ENCODE assay signal across 8 cellular contexts in genomic region chr2:196171946-196172345, GRCh38. TPM values are rescaled to one million over a fixed set of nuclear protein-coding genes. Genes with fewer than 3 reads are reported as not detected.
A peak's percentile ranks its signal among the peaks of the same experiment; 100 is the strongest.
DNase-seq lines count a peak whose midpoint lies in the region; ATAC-seq, FAIRE-seq and TF ChIP-seq lines count a peak whose summit lies in the region.

No MANE protein-coding gene starts in this region.

- H3K4me1 Mint-ChIP-seq in naive thymus-derived CD8-positive, alpha-beta T cell = peaks cover 29 to 54% (median 40%) of the 10 kb centered on the region in 4 donors

- peaks cover 20% of the 10 kb centered on the region for H4K20me1 ChIP-seq in IMR-90 (ENCODE audit: insufficient read depth, low read length)

- H2AFZ ChIP-seq in IMR-90 (replicated peaks; ENCODE audit: low read length, poor library complexity) = peak overlapping the region; percentile 84

- TF ChIP-seq POLR2A in IMR-90 (IDR thresholded peaks at IDR 0.05; ENCODE audit: low read depth, low read length) = no peak

- H2BK120ac ChIP-seq in IMR-90 (ENCODE audit: low read depth, low read length) = peak overlapping the region; percentile 41; the same call in 1 of the 2 replicates

- no peak overlapping the region for H2BK5ac ChIP-seq in IMR-90 (ENCODE audit: low read depth, low read length, poor library complexity, severe bottlenecking)

- FAIRE-seq in bronchial epithelial cell (lab: Jason Lieb, UNC) = no peak

- H3K4me3 ChIP-seq in AG09309 (ENCODE audit: control insufficient read depth, low read depth, low read length) (peak overlapping the region; percentile 28), IMR-90 (ENCODE audit: insufficient read depth, low read depth, low read length) (peak overlapping the region; percentile 53), bronchial epithelial cell (ENCODE audit: low read depth, low read length) (peak overlapping the region; percentile 91)

- H3K56ac ChIP-seq in IMR-90 (ENCODE audit: extremely low read depth, insufficient read depth, low read length) = no peak overlapping the region

- peak overlapping the region; percentile 85 for H3K4me2 ChIP-seq in IMR-90 (ENCODE audit: low read depth, low read length)

- TF ChIP-seq RAD21 in IMR-90 (IDR thresholded peaks at IDR 0.05; ENCODE audit: low read length) = no peak

- in situ Hi-C loops in IMR-90 (cut with MboI; ENCODE audit: low sequenced_read_pairs) = loop anchor here (10.0 to 25.0 kb wide), 2 partner anchors 90 to 163 kb away; no protein-coding TSS in a partner anchor

- peak overlapping the region; percentile 39; the same call in 1 of the 2 replicates for H3K23ac ChIP-seq in IMR-90 (ENCODE audit: low read depth, low read length)

- H3K27me3 Mint-ChIP-seq in naive thymus-derived CD8-positive, alpha-beta T cell = no peaks in the 10 kb centered on the region

- CTCF ChIA-PET in IMR-90 (lab: Yijun Ruan, JAX) = no interaction called here

- dilution Hi-C loops in IMR-90 (cut with HindIII; ENCODE audit: low sequenced_read_pairs, unreplicated experiment) = no loop called here

- DNase-seq in AG09309 (ENCODE audit: low read depth) (no peak), IMR-90 (no peak), bronchial epithelial cell (ENCODE audit: low read depth) (no peak), activated gamma-delta T cell (lab: John Stamatoyannopoulos, UW) (no peak)
- DNase-seq in naive thymus-derived CD8-positive, alpha-beta T cell = peak in 1 of 10 donors; percentile 53
- DNase-seq in central memory CD4-positive, alpha-beta T cell = no peak

- WGBS in IMR-90 (ENCODE audit: extremely low coverage in 2 of 2, insufficient read length in 1 of 2), 2 experiments = 0% methylated on average over 3 of the region's 11 CpGs; no CpG with 5 or more reads in 1 of the 2 experiments

- no peak overlapping the region for H2BK20ac ChIP-seq in IMR-90 (ENCODE audit: low read depth, low read length)

- peak overlapping the region; percentile 2 for H3K18ac ChIP-seq in IMR-90 (ENCODE audit: low read depth, low read length)

- peaks cover 0 to 5% (median 0%) of the 10 kb centered on the region in 9 donors for H3K9me3 Mint-ChIP-seq in naive thymus-derived CD8-positive, alpha-beta T cell

- peak overlapping the region; percentile 4; the same call in 1 of the 2 replicates for H4K5ac ChIP-seq in IMR-90 (ENCODE audit: low read depth, low read length)

- H2AK9ac ChIP-seq in IMR-90 (replicated peaks; ENCODE audit: low read depth, low read length, poor library complexity) = no peak overlapping the region

- no TSS peak for BruUV-seq in IMR-90 (replicated peaks; lab: Mats Ljungman, UMichigan)

- no peaks in the 10 kb centered on the region for H3K36me3 ChIP-seq in IMR-90 (ENCODE audit: control insufficient read depth, insufficient read depth, low read length)
- no peaks in the 10 kb centered on the region for H3K36me3 ChIP-seq in bronchial epithelial cell (ENCODE audit: control insufficient read depth, insufficient read depth, low read length)

- no peaks in the 10 kb centered on the region for H3K27me3 ChIP-seq in IMR-90 (ENCODE audit: control insufficient read depth, insufficient read depth, low read length)
- H3K27me3 ChIP-seq in bronchial epithelial cell (ENCODE audit: control insufficient read depth, insufficient read depth, low read length) = no peaks in the 10 kb centered on the region

- H3K27ac Mint-ChIP-seq in naive thymus-derived CD8-positive, alpha-beta T cell = peak overlapping the region; percentile 91 to 99 (median 96)

- peak overlapping the region; percentile 66; the same call in 1 of the 3 replicates for H2BK15ac ChIP-seq in IMR-90 (ENCODE audit: low read depth, low read length)

- no peak overlapping the region for H2AK5ac ChIP-seq in IMR-90 (ENCODE audit: low read depth, low read length)

- H3K9me3 ChIP-seq in IMR-90 (ENCODE audit: control insufficient read depth, insufficient read depth, low read length) = no peaks in the 10 kb centered on the region

- peaks cover 2% of the 10 kb centered on the region for H3K4me1 ChIP-seq in IMR-90 (ENCODE audit: control insufficient read depth, insufficient read depth, low read length)

- no peak for ATAC-seq in IMR-90 (ENCODE audit: low read depth)
- peak in 1 of 2 donors; percentile 13 for ATAC-seq in naive thymus-derived CD8-positive, alpha-beta T cell
- no peak for ATAC-seq in HG03039 (IDR thresholded peaks at IDR 0.05; ENCODE audit: unreplicated experiment)
- no peak for ATAC-seq in HG03439 (IDR thresholded peaks at IDR 0.05; ENCODE audit: unreplicated experiment)

- no peak overlapping the region for H3K9ac ChIP-seq in IMR-90 (ENCODE audit: low read depth, low read length)

- peak overlapping the region; percentile 42 for H3K14ac ChIP-seq in IMR-90 (replicated peaks; ENCODE audit: low read depth, low read length)

- POLR2A ChIA-PET in IMR-90 (lab: Charles Lee; ENCODE audit: unreplicated experiment) = interaction anchor here (1.8 kb wide), 1 partner anchor 61 kb away, joined by 5 read pairs; no protein-coding TSS in a partner anchor
- POLR2A ChIA-PET in naive thymus-derived CD8-positive, alpha-beta T cell (lab: Charles Lee) = interaction anchor here (0.7 to 11.0 kb wide), 23 partner anchors 10 to 105 kb away, joined by 3 to 193 read pairs (median 10); no protein-coding TSS in a partner anchor

- H3K9me1 ChIP-seq in IMR-90 (ENCODE audit: insufficient read depth, low read length) = 0 out of 2 replicates have a peak, but pooled peaks cover 3% of the 10 kb centered on the region

- peak overlapping the region; percentile 76 to 96 (median 91) for H3K4me3 Mint-ChIP-seq in naive thymus-derived CD8-positive, alpha-beta T cell

- no peak overlapping the region; the same call in 1 of the 2 replicates for H4K91ac ChIP-seq in IMR-90 (ENCODE audit: insufficient read depth, low read depth, low read length)

- peak overlapping the region in 1 of 2 experiments; percentile 85; a peak in 2 of 4 replicates for H4K8ac ChIP-seq in IMR-90 (ENCODE audit: low read depth in 2 of 2, low read length in 2 of 2)

- no peak overlapping the region for H3K27ac ChIP-seq in IMR-90 (ENCODE audit: insufficient read depth, low read length)

- H3K4ac ChIP-seq in IMR-90 (ENCODE audit: low read depth, low read length) = peak overlapping the region; percentile 63; the same call in 1 of the 2 replicates

- peaks cover 17 to 37% (median 20%) of the 10 kb centered on the region in 3 donors for H3K36me3 Mint-ChIP-seq in naive thymus-derived CD8-positive, alpha-beta T cell

- intact Hi-C loops in IMR-90 (cut with micrococcal nuclease) = loop anchor here (2.0 to 5.0 kb wide), 2 partner anchors 60 to 97 kb away; no protein-coding TSS in a partner anchor

- H3K79me1 ChIP-seq in IMR-90 (ENCODE audit: low read depth in 1 of 2, low read length in 2 of 2) = peaks cover 0 to 3% of the 10 kb centered on the region in 2 experiments; a peak in 1 of 4 replicates

- TF ChIP-seq CTCF in AG09309 (IDR thresholded peaks at IDR 0.05; ENCODE audit: control insufficient read depth, insufficient read depth, low read depth, low read length, missing control alignments) = no peak
- no peak for TF ChIP-seq CTCF in IMR-90 (conservative IDR thresholded peaks at IDR 0.05; ENCODE audit: low read depth, low read length)
- TF ChIP-seq CTCF in bronchial epithelial cell (IDR thresholded peaks at IDR 0.05; ENCODE audit: insufficient read depth, low read length, severe bottlenecking) = no peak

TF ChIP-seq in IMR-90, 13 proteins besides CTCF, POLR2A, EP300 and RAD21:
- TF ChIP-seq MXI1 (IDR thresholded peaks at IDR 0.05; ENCODE audit: borderline replicate concordance, low read depth, low read length) (no peak), RFX5 (IDR thresholded peaks at IDR 0.05; ENCODE audit: low read depth, low read length) (no peak), SMC3 (IDR thresholded peaks at IDR 0.05; ENCODE audit: low read depth, low read length) (no peak), CHD1 (IDR thresholded peaks at IDR 0.05; ENCODE audit: low read depth, low read length) (no peak), MAZ (IDR thresholded peaks at IDR 0.05; ENCODE audit: borderline replicate concordance, low read depth, low read length) (no peak), MAFK (IDR thresholded peaks at IDR 0.05; ENCODE audit: low read depth, low read length) (no peak), FOS (IDR thresholded peaks at IDR 0.05; ENCODE audit: low read depth, low read length) (no peak), RCOR1 (IDR thresholded peaks at IDR 0.05; ENCODE audit: insufficient replicate concordance, low read length) (no peak), CEBPB (IDR thresholded peaks at IDR 0.05; ENCODE audit: low read depth, low read length) (no peak), USF2 (IDR thresholded peaks at IDR 0.05; ENCODE audit: low read depth, low read length) (no peak)

RNA-seq across cellular contexts. Expression of gene STK17B, which starts 0.6 kb away (rescaled TPM):
- total RNA-seq in IMR-90 (2012; rRNA removed) = 48.9 and 50.3 TPM in 2 replicates
- polyA plus RNA-seq in IMR-90 (2012; rRNA removed) = 5.7 and 7.5 TPM in 2 replicates
- 1.3 and 1.5 TPM in 2 replicates for polyA plus RNA-seq in IMR-90 (2012; cell fraction: cytosol; rRNA removed)
- 1.6 and 9.7 TPM in 2 replicates for polyA plus RNA-seq in IMR-90 (2012; cell fraction: nucleus; rRNA removed; ENCODE audit: low replicate concordance)
- 44.2 and 51.6 TPM in 2 replicates for total RNA-seq in bronchial epithelial cell
- total RNA-seq in naive thymus-derived CD8-positive, alpha-beta T cell = 100 to 1,000 TPM; 312 to 331 TPM
- polyA plus RNA-seq in naive thymus-derived CD8-positive, alpha-beta T cell = 10 to 100 TPM; 73.5 to 98.3 (median 91.9) TPM

Comparison
In these comparisons a context has a peak if more than half of its experiments do, and no peak if none do; other contexts are left out.
1. H3K4me3 ChIP-seq: peak in every context shown above with its lines; median percentile 91 in bronchial epithelial cell; 53 in IMR-90; 28 in AG09309.